ENCODE assay signal across 8 cellular contexts in the genomic region with DNA sequence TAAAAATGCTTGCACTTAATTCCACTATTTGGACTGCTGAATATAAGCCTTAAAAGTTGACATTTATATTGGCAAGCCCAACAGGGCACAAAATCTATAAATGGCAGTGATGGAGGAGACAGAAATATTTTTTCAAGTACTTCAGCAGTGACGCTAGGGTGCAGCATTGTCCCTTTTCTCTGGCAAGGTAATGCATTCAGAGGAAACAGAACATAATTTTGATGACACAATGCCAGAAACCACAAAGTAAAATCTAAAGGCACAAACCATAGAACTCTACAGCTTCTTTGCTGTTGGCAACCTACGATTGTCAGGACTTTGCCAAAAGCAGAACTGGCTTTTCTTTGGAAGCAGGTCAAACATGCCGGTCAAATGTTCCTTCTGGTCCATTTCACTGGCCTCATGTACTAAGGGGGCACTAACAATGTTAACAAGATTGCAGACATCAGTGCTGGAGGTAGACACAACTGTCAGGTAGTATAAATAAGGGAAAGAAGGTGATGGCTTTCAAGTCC. TPM values are rescaled to one million over a fixed set of nuclear protein-coding genes. Genes with fewer than 3 reads are reported as not detected.
DNase-seq lines count a peak whose midpoint lies in the region; ATAC-seq and TF ChIP-seq lines count a peak whose summit lies in the region.

No MANE protein-coding gene starts in this region.

- no peak overlapping the region for H3K4me3 Mint-ChIP-seq in chondrocyte (ENCODE audit: unreplicated experiment)

- CTCF ChIA-PET in AG04449 (lab: Yijun Ruan, JAX): interaction anchor here (0.7 to 4.0 kb wide), 23 partner anchors 10 to 608 kb away, joined by 3 to 38 read pairs (median 3); no protein-coding TSS in a partner anchor

- H3K4me1 ChIP-seq in left lung: peaks cover 0 to 21% of the 10 kb centered on the region in 2 donors

- no peaks in the 10 kb centered on the region for H3K9me3 Mint-ChIP-seq in chondrocyte (ENCODE audit: low read depth)

- H3K36me3 ChIP-seq in left lung: peaks cover 0 to 7% of the 10 kb centered on the region in 2 donors

- intact Hi-C loops in left lung (cut with DNase I): loop anchor here in 1 of 2 donors (5.0 kb wide), 1 partner anchor 211 kb away; no protein-coding TSS in a partner anchor

- H3K27me3 Mint-ChIP-seq in chondrocyte (ENCODE audit: low read depth): no peaks in the 10 kb centered on the region

- peak overlapping the region; percentile 73 for H3K27ac Mint-ChIP-seq in chondrocyte (ENCODE audit: unreplicated experiment)

- H3K4me1 Mint-ChIP-seq in chondrocyte (ENCODE audit: low read depth): peaks cover 46% of the 10 kb centered on the region

- H3K36me3 Mint-ChIP-seq in chondrocyte (ENCODE audit: low read depth): peaks cover 28% of the 10 kb centered on the region

- no peaks in the 10 kb centered on the region for H3K9me3 ChIP-seq in left lung

- TF ChIP-seq CTCF in AG04449 (IDR thresholded peaks at IDR 0.05; ENCODE audit: insufficient read depth, low read length, missing control alignments): peak; percentile 62
- TF ChIP-seq CTCF in chondrocyte (IDR thresholded peaks at IDR 0.05): peak; percentile 89
- TF ChIP-seq CTCF in left lung (IDR thresholded peaks at IDR 0.05): peak; percentile 58 to 61

- DNase-seq in AG04449 (ENCODE audit: low read depth, low spot score) (peak; percentile 74), NCI-H345 (lab: John Stamatoyannopoulos, UW) (peak; percentile 65), chondrocyte (ENCODE audit: low spot score) (no peak), left lung (peak in 1 of 2 donors; percentile 71)
- DNase-seq in activated CD4-positive, CD25-positive, alpha-beta regulatory T cell treated with anti-CD3 and anti-CD28 coated beads, Interleukin-2, amount 50 U/mL, for 72 hours: peak; percentile 69
- DNase-seq in stimulated activated CD4-positive, alpha-beta T cell treated with anti-CD3 and anti-CD28 coated beads, TNF-alpha, amount 100 ng/mL, for 1 hour (ENCODE audit: low read depth in 3 of 3, low spot score in 1 of 3): peak; percentile 51 to 56 (median 52)

- peak overlapping the region; percentile 28 to 31 for H3K27ac ChIP-seq in left lung

- ATAC-seq in GM18520 (IDR thresholded peaks at IDR 0.05; ENCODE audit: unreplicated experiment): peak; percentile 60
- peak; percentile 57 for ATAC-seq in HG03108 (IDR thresholded peaks at IDR 0.05; ENCODE audit: unreplicated experiment)
- ATAC-seq in left lung: peak; percentile 96

- no peaks in the 10 kb centered on the region for H3K27me3 ChIP-seq in left lung

- H3K4me3 ChIP-seq in AG04449 (ENCODE audit: low read depth, low read length) (no peak overlapping the region), left lung (no peak overlapping the region)

- POLR2A ChIA-PET in AG04449 (lab: Yijun Ruan, JAX): interaction anchor here (0.8 kb wide), 1 partner anchor 209 kb away, joined by 3 read pairs; no protein-coding TSS in a partner anchor

RNA-seq across cellular contexts. Expression of gene FAM133B, which starts 30.9 kb away (rescaled TPM):
- total RNA-seq in chondrocyte: 12.6 to 15.4 TPM (median 14.4 TPM) in 3 replicates
- total RNA-seq in left lung: 10 to 100 TPM; 17.2 to 22.3 TPM
